13 cellular contexts compared by ENCODE assay signal in genomic region chr10:69232736-69233135, GRCh38. TPM values are rescaled to one million over a fixed set of nuclear protein-coding genes. Genes with fewer than 3 reads are reported as not detected.
DNase-seq lines count a peak whose midpoint lies in the region; ATAC-seq, FAIRE-seq and TF ChIP-seq lines count a peak whose summit lies in the region.
"Had no signal": no experiment of that assay in that cellular context is flagged by ENCODE, and none has a peak within 500 bp of the region (broad histone marks: within the 10 kb centered on the region; RNA-seq: fewer than 3 reads in every experiment).

No MANE protein-coding gene starts in this region.

- H3K4me1 ChIP-seq in breast epithelium (no peaks in the 10 kb centered on the region), H1 (replicated peaks in 1 of 4; ENCODE audit: control insufficient read depth in 3 of 4, insufficient read depth in 4 of 4, low read length in 3 of 4) (peaks cover 0 to 13% (median 3%) of the 10 kb centered on the region in 4 experiments; a peak in 5 of 7 replicates), testis (peaks cover 16% of the 10 kb centered on the region)
- H3K4me1 ChIP-seq: right lobe of liver had no signal

- H3K79me2 ChIP-seq in H1 (ENCODE audit: control insufficient read depth in 1 of 2, insufficient read depth in 2 of 2, low read length in 2 of 2), result no peaks in the 10 kb centered on the region

- H3K14ac ChIP-seq in H1 (ENCODE audit: insufficient read length), result no peak overlapping the region

- no peak overlapping the region for H3K4ac ChIP-seq in H1 (replicated peaks; ENCODE audit: insufficient read length, low read depth, low read length)

- H3K23ac ChIP-seq in H1 (ENCODE audit: insufficient read length), result no peak overlapping the region

- H3K56ac ChIP-seq in H1 (replicated peaks; ENCODE audit: insufficient read length, low read depth, low read length), result no peak overlapping the region

- intact Hi-C loops in MCF 10A (cut with micrococcal nuclease) (no loop called here), breast epithelium (cut with DNase I; ENCODE audit: low total_unique reads) (no loop called here), testis (cut with DNase I; ENCODE audit: low total_unique reads) (no loop called here), dorsolateral prefrontal cortex (cut with DNase I) (loop anchor here (5.0 to 10.0 kb wide), 3 partner anchors 282 to 412 kb away; no protein-coding TSS in a partner anchor)
- intact Hi-C loops in activated CD4-positive, alpha-beta T cell treated with anti-CD3 and anti-CD28 coated beads for 36 hours (cut with DNase I, micrococcal nuclease), result no loop called here

- H3K79me1 ChIP-seq in H1 (ENCODE audit: low read depth, low read length), result no peaks in the 10 kb centered on the region

- no peaks in the 10 kb centered on the region for H3K36me3 ChIP-seq in breast epithelium
- no peaks in the 10 kb centered on the region for H3K36me3 ChIP-seq in H1 (ENCODE audit: control insufficient read depth in 2 of 4, insufficient read depth in 4 of 4, low read length in 3 of 4)
- H3K36me3 ChIP-seq in testis (ENCODE audit: low read depth, missing control alignments), result no peaks in the 10 kb centered on the region
- H3K36me3 ChIP-seq: cardiac muscle cell, vagina had no signal

- TF ChIP-seq EP300 in H1 (IDR thresholded peaks at IDR 0.05; ENCODE audit: borderline replicate concordance in 1 of 2, low read depth in 2 of 2, low read length in 2 of 2), result no peak

- no peak overlapping the region for H4K5ac ChIP-seq in H1 (ENCODE audit: insufficient read length, low read depth, low read length)

- H3K36me3 Mint-ChIP-seq in MCF 10A (ENCODE audit: insufficient read depth, unreplicated experiment), result no peaks in the 10 kb centered on the region
- H3K36me3 Mint-ChIP-seq in activated CD4-positive, alpha-beta T cell treated with anti-CD3 and anti-CD28 coated beads for 36 hours (ENCODE audit: low read depth), result no peaks in the 10 kb centered on the region

- WGBS in H1 (ENCODE audit: extremely low coverage in 1 of 2, insufficient coverage in 1 of 2, insufficient read length in 1 of 2, insufficient replicate concordance in 2 of 2, low coverage in 1 of 2, low lambda C conversion rate in 2 of 2, missing lambda C conversion rate in 1 of 2), 2 experiments, result 91% methylated on average over 13 of the region's 13 CpGs; no CpG with 5 or more reads in 1 of the 2 experiments
- WGBS in testis, 2 donors, result 78 to 91% methylated on average over 13 of the region's 13 CpGs

- H4K20me1 ChIP-seq in H1 (replicated peaks in 1 of 2; ENCODE audit: control insufficient read depth in 1 of 2, insufficient read depth in 2 of 2, low read length in 2 of 2), result no peaks in the 10 kb centered on the region

- H3K4me1 Mint-ChIP-seq in MCF 10A (ENCODE audit: insufficient read depth, unreplicated experiment), result peaks cover 15% of the 10 kb centered on the region
- peaks cover 47% of the 10 kb centered on the region for H3K4me1 Mint-ChIP-seq in activated CD4-positive, alpha-beta T cell treated with anti-CD3 and anti-CD28 coated beads for 36 hours

- FAIRE-seq in H1 (lab: Jason Lieb, UNC), result no peak

- H3K18ac ChIP-seq in H1 (ENCODE audit: extremely low read depth, low read length), result no peak overlapping the region

- H2AFZ ChIP-seq in H1 (ENCODE audit: low read length), result peak overlapping the region; percentile 77; the same call in 1 of the 2 replicates

- POLR2A ChIA-PET in MCF 10A (lab: Yijun Ruan, JAX), result interaction anchor here (1.1 to 2.6 kb wide), 7 partner anchors 10 to 143 kb away, joined by 3 to 11 read pairs (median 5); partner anchors contain the start of gene SUPV3L1
- POLR2A ChIA-PET in activated CD4-positive, alpha-beta T cell treated with anti-CD3 and anti-CD28 coated beads for 36 hours (lab: Charles Lee), result no interaction called here
- POLR2A ChIA-PET in H1 (lab: Charles Lee; ENCODE audit: partially characterized antibody), result interaction anchor here (0.8 kb wide), 1 partner anchor 53 kb away, joined by 3 read pairs; the partner anchor contains the start of gene SUPV3L1

- H3K27me3 ChIP-seq in breast epithelium (no peaks in the 10 kb centered on the region), H1 (replicated peaks in 1 of 4; ENCODE audit: control insufficient read depth in 3 of 4, extremely low read depth in 1 of 4, insufficient read depth in 3 of 4, low read length in 3 of 4) (no peaks in the 10 kb centered on the region), testis (no peaks in the 10 kb centered on the region), dorsolateral prefrontal cortex (peaks cover 0 to 10% (median 0%) of the 10 kb centered on the region in 45 donors)
- H3K27me3 ChIP-seq: cardiac muscle cell, right lobe of liver, vagina had no signal

- no peak for DNase-seq in MCF 10A (ENCODE audit: unreplicated experiment)
- no peak for DNase-seq in breast epithelium (ENCODE audit: low spot score in 2 of 2)
- DNase-seq in activated CD4-positive, alpha-beta T cell treated with anti-CD3 and anti-CD28 coated beads for 36 hours, result peak; percentile 37
- DNase-seq in H1 (ENCODE audit: low read depth in 1 of 2, low spot score in 2 of 2), result no peak
- DNase-seq in testis, result no peak
- no peak for DNase-seq in dorsolateral prefrontal cortex
- no peak for DNase-seq in DMS153 treated with DMSO at 0.1 percent for 48 hours (lab: John Stamatoyannopoulos, UW; ENCODE audit: unreplicated experiment)
- DNase-seq in HK-2 (ENCODE audit: unreplicated experiment), result no peak
- DNase-seq: NCI-H1930, right lobe of liver had no signal

- H3K27ac Mint-ChIP-seq in MCF 10A (ENCODE audit: low read depth, unreplicated experiment), result peak overlapping the region; percentile 21
- H3K27ac Mint-ChIP-seq in activated CD4-positive, alpha-beta T cell treated with anti-CD3 and anti-CD28 coated beads for 36 hours, result peak overlapping the region; percentile 34

- H3K27ac ChIP-seq in breast epithelium (no peak overlapping the region), H1 (ENCODE audit: low read depth, low read length) (no peak overlapping the region), testis (peak overlapping the region; percentile 57 to 70), dorsolateral prefrontal cortex (no peak overlapping the region)
- H3K27ac ChIP-seq: cardiac muscle cell, KMS-11, right lobe of liver, vagina had no signal

- H2AK5ac ChIP-seq in H1 (ENCODE audit: low read depth, low read length), result no peak overlapping the region

- H3K9me3 Mint-ChIP-seq in MCF 10A (ENCODE audit: unreplicated experiment), result no peaks in the 10 kb centered on the region
- no peaks in the 10 kb centered on the region for H3K9me3 Mint-ChIP-seq in activated CD4-positive, alpha-beta T cell treated with anti-CD3 and anti-CD28 coated beads for 36 hours (ENCODE audit: low read depth)

- H2BK5ac ChIP-seq in H1 (ENCODE audit: low read depth, low read length), result no peak overlapping the region

- no TSS peak for BruUV-seq in MCF 10A (replicated peaks; lab: Mats Ljungman, UMichigan)

- H3K9me3 ChIP-seq in breast epithelium, result no peaks in the 10 kb centered on the region
- no peaks in the 10 kb centered on the region for H3K9me3 ChIP-seq in H1 (ENCODE audit: insufficient read depth in 2 of 2, low read depth in 1 of 2, low read length in 1 of 2)
- H3K9me3 ChIP-seq in testis, result no peaks in the 10 kb centered on the region
- H3K9me3 ChIP-seq: right lobe of liver, vagina had no signal

- no peak for TF ChIP-seq POLR2A in breast epithelium (IDR thresholded peaks at IDR 0.05)
- no peak for TF ChIP-seq POLR2A in H1 (IDR thresholded peaks at IDR 0.05; ENCODE audit: control extremely low read depth in 1 of 2, low read depth in 2 of 2, low read length in 2 of 2)
- no peak for TF ChIP-seq POLR2A in testis (IDR thresholded peaks at IDR 0.05)

- CTCF ChIA-PET in MCF 10A (lab: Yijun Ruan, JAX), result interaction anchor here (0.9 to 8.3 kb wide), 5 partner anchors 10 to 275 kb away, joined by 3 to 106 read pairs (median 4); no protein-coding TSS in a partner anchor
- CTCF ChIA-PET in activated CD4-positive, alpha-beta T cell treated with anti-CD3 and anti-CD28 coated beads for 36 hours (lab: Charles Lee), result interaction anchor here (0.8 to 8.4 kb wide), 4 partner anchors 22 to 175 kb away, joined by 3 to 106 read pairs (median 4); no protein-coding TSS in a partner anchor
- CTCF ChIA-PET in H1 (lab: Charles Lee; ENCODE audit: partially characterized antibody), result interaction anchor here (0.6 to 2.5 kb wide), 15 partner anchors 8 to 191 kb away, joined by 3 to 11 read pairs (median 4); no protein-coding TSS in a partner anchor

- no peak overlapping the region for H4K8ac ChIP-seq in H1 (ENCODE audit: extremely low read depth, insufficient read depth, low read length)

- H3K4me3 ChIP-seq in breast epithelium (no peak overlapping the region), H1 (ENCODE audit: extremely low read depth in 1 of 4, insufficient read depth in 2 of 4, low read depth in 3 of 4, low read length in 4 of 4) (no peak overlapping the region), testis (no peak overlapping the region), dorsolateral prefrontal cortex (no peak overlapping the region)
- H3K4me3 ChIP-seq: cardiac muscle cell, right lobe of liver, vagina had no signal

- no peak overlapping the region for H2BK120ac ChIP-seq in H1 (replicated peaks; ENCODE audit: low read depth, low read length)

- TF ChIP-seq CTCF in MCF 10A (IDR thresholded peaks at IDR 0.05; ENCODE audit: unreplicated experiment) (no peak), breast epithelium (IDR thresholded peaks at IDR 0.05) (no peak), H1 (IDR thresholded peaks at IDR 0.05; ENCODE audit: control extremely low read depth in 1 of 3, insufficient read depth in 1 of 3, low read depth in 1 of 3, low read length in 3 of 3) (no peak), testis (IDR thresholded peaks at IDR 0.05) (no peak), dorsolateral prefrontal cortex (IDR thresholded peaks at IDR 0.05 in 54 of 56, conservative IDR thresholded peaks at IDR 0.05 in 2 of 56; ENCODE audit: low read depth in 1 of 56, partially characterized antibody in 56 of 56) (no peak)

- H3K23me2 ChIP-seq in H1 (ENCODE audit: low read depth, low read length), result no peaks in the 10 kb centered on the region

- H3K4me2 ChIP-seq in H1 (ENCODE audit: insufficient read depth in 1 of 2, low read depth in 2 of 2, low read length in 2 of 2), result no peak overlapping the region
- H3K4me2 ChIP-seq: KMS-11 had no signal

- H4K91ac ChIP-seq in H1 (replicated peaks; ENCODE audit: insufficient read length, low read length), result no peak overlapping the region

- no peak for ATAC-seq in activated CD4-positive, alpha-beta T cell treated with anti-CD3 and anti-CD28 coated beads for 36 hours
- ATAC-seq: right lobe of liver had no signal

- no peak overlapping the region for H3K9ac ChIP-seq in H1 (replicated peaks in 1 of 4; ENCODE audit: extremely low read depth in 1 of 4, low read depth in 3 of 4, low read length in 3 of 4)
- H3K9ac ChIP-seq: KMS-11 had no signal

- H3K27me3 Mint-ChIP-seq in MCF 10A (ENCODE audit: insufficient read depth, unreplicated experiment), result no peaks in the 10 kb centered on the region
- no peaks in the 10 kb centered on the region for H3K27me3 Mint-ChIP-seq in activated CD4-positive, alpha-beta T cell treated with anti-CD3 and anti-CD28 coated beads for 36 hours

- H2BK12ac ChIP-seq in H1 (ENCODE audit: low read depth, low read length), result no peak overlapping the region

- H2BK15ac ChIP-seq in H1 (ENCODE audit: low read length), result peak overlapping the region; percentile 84; the same call in 1 of the 2 replicates

- H3K4me3 Mint-ChIP-seq in MCF 10A (ENCODE audit: unreplicated experiment), result no peak overlapping the region
- H3K4me3 Mint-ChIP-seq in activated CD4-positive, alpha-beta T cell treated with anti-CD3 and anti-CD28 coated beads for 36 hours, result peak overlapping the region; percentile 42

- H2BK20ac ChIP-seq in H1 (ENCODE audit: low read length), result no peak overlapping the region

- no peak for TF ChIP-seq RAD21 in H1 (IDR thresholded peaks at IDR 0.05 in 1 of 2, conservative IDR thresholded peaks at IDR 0.05 in 1 of 2; ENCODE audit: low read depth in 2 of 2, low read length in 2 of 2)

RNA-seq across cellular contexts. Expression of gene HKDC1, which starts 12.6 kb away (rescaled TPM):
- total RNA-seq in MCF 10A (2022), result 0.68 and 1.1 TPM in 2 replicates
- total RNA-seq in breast epithelium, result 1 to 10 TPM in 1 of 3 donors, under 1 TPM in 1, not detected in 1; 0.15 to 2.0 TPM
- total RNA-seq in activated CD4-positive, alpha-beta T cell treated with anti-CD3 and anti-CD28 coated beads for 36 hours, result under 1 TPM; 0.30 to 0.80 TPM
- 0.11 and 0.78 TPM in 2 replicates for total RNA-seq in H1 (2021; fragmentation: NEBNext Ultra II Directional; extraction: Animal tissue kit (Norgen Biotek cat#: 25700))
- polyA plus RNA-seq in H1 (2011; rRNA removed), result 0.05 and 0.12 TPM in 2 replicates
- 0.12 TPM for polyA plus RNA-seq in H1 (2011; cell fraction: cytosol; rRNA removed)
- 0.24 TPM for polyA plus RNA-seq in H1 (2011; cell fraction: nucleus; rRNA removed)
- 0.09 to 0.12 TPM (median 0.12 TPM) in 3 of 4 replicates, not detected in the other for polyA plus RNA-seq in H1 (2012, experiment 1 of 2)
- not detected for polyA plus RNA-seq in H1 (2012, experiment 2 of 2)
- 0.18 TPM for polyA plus RNA-seq in H1 (2013, experiment 1 of 2)
- 0.11 TPM for polyA plus RNA-seq in H1 (2013, experiment 2 of 2)
- polyA minus RNA-seq in H1 (2011; rRNA and poly(A)+ RNA removed), result 0.37 TPM in 1 of 2 replicates, not detected in the other
- not detected for polyA minus RNA-seq in H1 (2011; cell fraction: cytosol; rRNA and poly(A)+ RNA removed)
- not detected for polyA minus RNA-seq in H1 (2011; cell fraction: nucleus; rRNA and poly(A)+ RNA removed)
- total RNA-seq in testis, result 1 to 10 TPM; 1.9 to 5.4 TPM
- polyA plus RNA-seq in testis (ENCODE audit: insufficient read depth, low read depth, low replicate concordance), result 4.4 TPM
- 1 to 10 TPM in 42 of 120 experiments, under 1 TPM in 74, not detected in 4; 0.17 to 3.1 (median 0.79) TPM for total RNA-seq in dorsolateral prefrontal cortex
- total RNA-seq: cardiac muscle cell had no signal
- polyA plus RNA-seq: cardiac muscle cell had no signal

RNA-seq across cellular contexts. Expression of gene HK1, which starts 45.6 kb away (rescaled TPM):
- total RNA-seq in MCF 10A (2022) (126 and 134 TPM in 2 replicates), breast epithelium (10 to 100 TPM; 51.2 to 63.4 (median 57.4) TPM), testis (100 to 1,000 TPM in 1 of 2 donors, 10 to 100 TPM in 1; 62.3 to 143 TPM), dorsolateral prefrontal cortex (100 to 1,000 TPM in 117 of 120 experiments, 10 to 100 TPM in 3; 65.9 to 249 (median 183) TPM)
- total RNA-seq in activated CD4-positive, alpha-beta T cell treated with anti-CD3 and anti-CD28 coated beads for 36 hours, result 100 to 1,000 TPM; 258 to 261 TPM
- 237 and 247 TPM in 2 replicates for total RNA-seq in H1 (2021; fragmentation: NEBNext Ultra II Directional; extraction: Animal tissue kit (Norgen Biotek cat#: 25700))
- polyA plus RNA-seq in H1 (2011; rRNA removed) (55.8 and 91.2 TPM in 2 replicates), testis (ENCODE audit: insufficient read depth, low read depth, low replicate concordance) (179 TPM)
- 99.9 TPM for polyA plus RNA-seq in H1 (2011; cell fraction: cytosol; rRNA removed)
- 110 TPM for polyA plus RNA-seq in H1 (2011; cell fraction: nucleus; rRNA removed)
- polyA plus RNA-seq in H1 (2012, experiment 1 of 2), result 178 to 213 TPM (median 203 TPM) in 4 replicates
- 65.2 TPM for polyA plus RNA-seq in H1 (2012, experiment 2 of 2)
- 115 TPM for polyA plus RNA-seq in H1 (2013, experiment 1 of 2)
- polyA plus RNA-seq in H1 (2013, experiment 2 of 2), result 110 TPM
- 135 and 144 TPM in 2 replicates for polyA minus RNA-seq in H1 (2011; rRNA and poly(A)+ RNA removed)
- polyA minus RNA-seq in H1 (2011; cell fraction: cytosol; rRNA and poly(A)+ RNA removed), result 76.1 TPM
- polyA minus RNA-seq in H1 (2011; cell fraction: nucleus; rRNA and poly(A)+ RNA removed), result 44.9 TPM

RNA-seq across cellular contexts. Expression of gene SUPV3L1, which starts 52.7 kb away (rescaled TPM):
- total RNA-seq in MCF 10A (2022), result 65.1 and 73.6 TPM in 2 replicates
- total RNA-seq in breast epithelium, result 10 to 100 TPM; 24.3 to 40.1 (median 28.5) TPM
- 10 to 100 TPM; 46.6 to 54.1 TPM for total RNA-seq in activated CD4-positive, alpha-beta T cell treated with anti-CD3 and anti-CD28 coated beads for 36 hours
- total RNA-seq in H1 (2021; fragmentation: NEBNext Ultra II Directional; extraction: Animal tissue kit (Norgen Biotek cat#: 25700)), result 43.4 and 45.6 TPM in 2 replicates
- 22.0 and 34.6 TPM in 2 replicates for polyA plus RNA-seq in H1 (2011; rRNA removed)
- polyA plus RNA-seq in H1 (2011; cell fraction: cytosol; rRNA removed), result 37.5 TPM
- polyA plus RNA-seq in H1 (2011; cell fraction: nucleus; rRNA removed), result 16.2 TPM
- 33.3 to 40.7 TPM (median 36.0 TPM) in 4 replicates for polyA plus RNA-seq in H1 (2012, experiment 1 of 2)
- 10.5 TPM for polyA plus RNA-seq in H1 (2012, experiment 2 of 2)
- polyA plus RNA-seq in H1 (2013, experiment 1 of 2), result 39.0 TPM
- polyA plus RNA-seq in H1 (2013, experiment 2 of 2), result 36.7 TPM
- 46.3 and 53.0 TPM in 2 replicates for polyA minus RNA-seq in H1 (2011; rRNA and poly(A)+ RNA removed)
- polyA minus RNA-seq in H1 (2011; cell fraction: cytosol; rRNA and poly(A)+ RNA removed), result 25.5 TPM
- 31.4 TPM for polyA minus RNA-seq in H1 (2011; cell fraction: nucleus; rRNA and poly(A)+ RNA removed)
- total RNA-seq in testis, result 10 to 100 TPM; 62.8 to 80.4 TPM
- polyA plus RNA-seq in testis (ENCODE audit: insufficient read depth, low read depth, low replicate concordance), result 59.2 TPM
- total RNA-seq in dorsolateral prefrontal cortex, result 10 to 100 TPM; 23.2 to 52.6 (median 39.0) TPM

Comparison
In these comparisons a context has a peak if more than half of its experiments do, and no peak if none do; other contexts are left out.
1. H3K27ac ChIP-seq: peak in testis (2 of 2); none in breast epithelium (0 of 2), H1 (single experiment) and dorsolateral prefrontal cortex (0 of 59).
2. intact Hi-C loops: an anchor here in dorsolateral prefrontal cortex (5.0 to 10.0 kb wide); none called in MCF 10A, breast epithelium, activated CD4-positive, alpha-beta T cell treated with anti-CD3 and anti-CD28 coated beads for 36 hours and testis.